In the genomic region with DNA sequence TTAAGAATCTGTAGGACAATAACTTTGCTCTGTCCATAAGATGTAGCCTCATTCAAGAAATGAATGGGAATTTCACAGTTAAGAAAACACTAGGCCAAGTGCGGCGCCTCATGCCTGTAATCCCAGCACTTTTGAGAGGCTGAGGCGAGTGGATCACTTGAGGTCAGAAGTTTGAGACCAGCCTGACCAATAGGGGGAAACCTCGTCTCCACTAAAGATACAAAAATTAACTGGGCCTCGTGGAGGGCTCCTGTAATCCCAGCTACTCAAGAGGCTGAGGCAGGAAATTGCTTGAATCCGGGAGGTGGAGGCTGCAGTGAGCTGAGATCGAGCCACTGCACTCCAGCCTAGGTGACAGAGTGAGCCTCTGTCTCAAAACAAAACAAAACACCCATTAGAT, we compare ENCODE assay signal across 10 cellular contexts. TPM values are rescaled to one million over a fixed set of nuclear protein-coding genes. Genes with fewer than 3 reads are reported as not detected.
A peak's percentile ranks its signal among the peaks of the same experiment; 100 is the strongest.
DNase-seq lines count a peak whose midpoint lies in the region; ATAC-seq and TF ChIP-seq lines count a peak whose summit lies in the region.
"Had no signal": no experiment of that assay in that cellular context is flagged by ENCODE, and none has a peak within 500 bp of the region (broad histone marks: within the 10 kb centered on the region; RNA-seq: fewer than 3 reads in every experiment).

No MANE protein-coding gene starts in this region.

- no peak for DNase-seq in activated naive CD4-positive, alpha-beta T cell treated with anti-CD3 and anti-CD28 coated beads, Interleukin-2, amount 10 ng/mL, durations not matched to agents 7 days and 5 days
- no peak for DNase-seq in activated naive CD4-positive, alpha-beta T cell treated with anti-CD3 and anti-CD28 coated beads, Interleukin-2, amount 50 U/mL, for 16 hours
- DNase-seq in RKO (ENCODE audit: low spot score) (peak; percentile 43), fibroblast of villous mesenchyme (ENCODE audit: low read depth) (peak; percentile 73), thyroid gland (peak; percentile 12 to 24), NCI-H1694 (lab: John Stamatoyannopoulos, UW) (no peak), NCI-H2196 (lab: John Stamatoyannopoulos, UW; ENCODE audit: unreplicated experiment) (no peak)
- DNase-seq: C1 segment of cervical spinal cord, foreskin keratinocyte had no signal

- H3K27me3 ChIP-seq in thyroid gland = no peaks in the 10 kb centered on the region
- H3K27me3 ChIP-seq: foreskin keratinocyte had no signal

- intact Hi-C loops in thyroid gland (cut with DNase I) = no loop called here

- no peak overlapping the region for H3K4me3 Mint-ChIP-seq in activated naive CD4-positive, alpha-beta T cell treated with anti-CD3 and anti-CD28 coated beads, Interleukin-2, amount 10 ng/mL, durations not matched to agents 7 days and 5 days

- no peaks in the 10 kb centered on the region for H3K9me3 ChIP-seq in thyroid gland

- no peaks in the 10 kb centered on the region for H3K9me3 Mint-ChIP-seq in activated naive CD4-positive, alpha-beta T cell treated with anti-CD3 and anti-CD28 coated beads, Interleukin-2, amount 10 ng/mL, durations not matched to agents 7 days and 5 days

- H3K4me1 Mint-ChIP-seq in activated naive CD4-positive, alpha-beta T cell treated with anti-CD3 and anti-CD28 coated beads, Interleukin-2, amount 10 ng/mL, durations not matched to agents 7 days and 5 days = no peaks in the 10 kb centered on the region

- peaks cover 0 to 7% of the 10 kb centered on the region in 2 donors for H3K4me1 ChIP-seq in thyroid gland

- CTCF ChIA-PET in activated naive CD4-positive, alpha-beta T cell treated with anti-CD3 and anti-CD28 coated beads, Interleukin-2, amount 10 ng/mL, durations not matched to agents 7 days and 5 days (lab: Charles Lee) = interaction anchor here (1.1 kb wide), 1 partner anchor 197 kb away, joined by 3 read pairs; no protein-coding TSS in a partner anchor

- H3K27me3 Mint-ChIP-seq in activated naive CD4-positive, alpha-beta T cell treated with anti-CD3 and anti-CD28 coated beads, Interleukin-2, amount 10 ng/mL, durations not matched to agents 7 days and 5 days = no peaks in the 10 kb centered on the region

- H3K27ac Mint-ChIP-seq in activated naive CD4-positive, alpha-beta T cell treated with anti-CD3 and anti-CD28 coated beads, Interleukin-2, amount 10 ng/mL, durations not matched to agents 7 days and 5 days = peak overlapping the region; percentile 24

- H3K4me3 ChIP-seq in fibroblast of villous mesenchyme (ENCODE audit: low read depth, low read length) (no peak overlapping the region), thyroid gland (replicated peaks in 1 of 3) (no peak overlapping the region)

- WGBS in thyroid gland, 2 donors = 39 to 41% methylated on average over 7 of the region's 7 CpGs

- peaks cover 19 to 32% of the 10 kb centered on the region in 2 donors for H3K36me3 ChIP-seq in thyroid gland

- TF ChIP-seq POLR2A in thyroid gland (IDR thresholded peaks at IDR 0.05) = no peak

- TF ChIP-seq CTCF in fibroblast of villous mesenchyme (IDR thresholded peaks at IDR 0.05; ENCODE audit: insufficient read depth, low read depth, low read length) (peak; percentile 7), thyroid gland (IDR thresholded peaks at IDR 0.05) (peak in 3 of 6 experiments; percentile 3 to 18 (median 17))

- peaks cover 32% of the 10 kb centered on the region for H3K36me3 Mint-ChIP-seq in activated naive CD4-positive, alpha-beta T cell treated with anti-CD3 and anti-CD28 coated beads, Interleukin-2, amount 10 ng/mL, durations not matched to agents 7 days and 5 days

- H3K27ac ChIP-seq in thyroid gland = peak overlapping the region in 1 of 3 donors; percentile 13
- H3K27ac ChIP-seq: foreskin keratinocyte had no signal

- ATAC-seq in HG02759 (IDR thresholded peaks at IDR 0.05; ENCODE audit: unreplicated experiment) = no peak
- ATAC-seq: foreskin keratinocyte had no signal

RNA-seq across cellular contexts. Expression of a gene that starts 19.9 kb away (rescaled TPM):
- total RNA-seq in fibroblast of villous mesenchyme (57.7 and 117 TPM in 2 replicates), thyroid gland (100 to 1,000 TPM in 3 of 4 donors, 10 to 100 TPM in 1; 82.4 to 426 (median 182) TPM)

RNA-seq across cellular contexts. Expression of a gene that starts 44.6 kb away (rescaled TPM):
- total RNA-seq in fibroblast of villous mesenchyme = 104 and 170 TPM in 2 replicates
- 100 to 1,000 TPM in 1 of 4 donors, 10 to 100 TPM in 3; 71.9 to 106 (median 86.6) TPM for total RNA-seq in thyroid gland

Comparison
In these comparisons a context has a peak if more than half of its experiments do, and no peak if none do; other contexts are left out.
1. DNase-seq: peak in RKO (single experiment), fibroblast of villous mesenchyme (single experiment) and thyroid gland (2 of 2); none in activated naive CD4-positive, alpha-beta T cell treated with anti-CD3 and anti-CD28 coated beads, Interleukin-2, amount 10 ng/mL, durations not matched to agents 7 days and 5 days (single experiment), activated naive CD4-positive, alpha-beta T cell treated with anti-CD3 and anti-CD28 coated beads, Interleukin-2, amount 50 U/mL, for 16 hours (single experiment), NCI-H1694 (single experiment) and NCI-H2196 (single experiment).